8 cellular contexts compared by ENCODE assay signal in the genomic region with DNA sequence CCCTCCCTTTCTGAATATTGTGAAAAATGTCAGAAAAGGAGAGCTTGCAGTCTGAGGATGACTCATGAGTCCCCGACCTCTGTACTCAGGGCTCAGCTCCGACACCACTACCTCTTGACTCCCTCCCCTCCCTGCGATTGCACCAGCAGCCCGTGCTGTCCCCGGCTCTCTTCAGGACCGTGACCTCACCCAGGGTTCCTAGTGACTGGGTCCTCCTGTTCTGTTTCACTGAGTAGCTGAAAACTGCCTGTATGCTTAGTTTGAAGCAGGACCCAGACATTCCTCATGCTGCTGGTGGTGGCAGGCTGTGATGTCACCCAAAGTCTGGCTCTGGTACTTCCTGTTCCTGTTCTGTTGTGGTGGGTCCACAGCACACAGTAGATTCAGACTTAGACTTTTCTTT. TPM values are rescaled to one million over a fixed set of nuclear protein-coding genes. Genes with fewer than 3 reads are reported as not detected.
DNase-seq lines count a peak whose midpoint lies in the region; ATAC-seq lines count a peak whose summit lies in the region.

No MANE protein-coding gene starts in this region.

- no peak overlapping the region for H3K4me2 ChIP-seq in mesenchymal stem cell (ENCODE audit: low read length, poor library complexity, severe bottlenecking)

- H2BK15ac ChIP-seq in mesenchymal stem cell (ENCODE audit: low read depth, poor library complexity, severe bottlenecking): no peak overlapping the region

- no peak overlapping the region for H2BK5ac ChIP-seq in mesenchymal stem cell (ENCODE audit: low read depth, low read length, poor library complexity, severe bottlenecking)

- H2BK12ac ChIP-seq in mesenchymal stem cell (ENCODE audit: low read length in 2 of 2): no peak overlapping the region

- peak overlapping the region; percentile 79 for H3K27ac ChIP-seq in mesenchymal stem cell (ENCODE audit: low read length, poor library complexity, severe bottlenecking)

- no peaks in the 10 kb centered on the region for H3K9me3 ChIP-seq in mesenchymal stem cell (ENCODE audit: control insufficient read depth, low read length)

- H4K8ac ChIP-seq in mesenchymal stem cell (ENCODE audit: low read length): no peak overlapping the region

- peak overlapping the region; percentile 72 for H3K4me3 Mint-ChIP-seq in stimulated activated naive CD8-positive, alpha-beta T cell treated with anti-CD3 and anti-CD28 coated beads, Interleukin-15, Interleukin-2, amounts not matched to agents 100 ng/mL and 50 ng/mL, for 24 hours

- peaks cover 19% of the 10 kb centered on the region for H3K79me1 ChIP-seq in mesenchymal stem cell (replicated peaks; ENCODE audit: low read length, poor library complexity, severe bottlenecking)

- H3K36me3 Mint-ChIP-seq in stimulated activated naive CD8-positive, alpha-beta T cell treated with anti-CD3 and anti-CD28 coated beads, Interleukin-15, Interleukin-2, amounts not matched to agents 100 ng/mL and 50 ng/mL, for 24 hours (ENCODE audit: low read depth): peaks cover 70% of the 10 kb centered on the region

- no peak overlapping the region for H3K14ac ChIP-seq in mesenchymal stem cell (ENCODE audit: low read length in 2 of 2)

- H2BK120ac ChIP-seq in mesenchymal stem cell (ENCODE audit: low read depth, low read length): no peak overlapping the region

- DNase-seq in activated gamma-delta T cell treated with Interleukin-2 at 50 U/mL for 16 hours (peak; percentile 60), activated gamma-delta T cell (lab: John Stamatoyannopoulos, UW) (no peak), mesenchymal stem cell (peak; percentile 96), H4 (ENCODE audit: low spot score) (no peak), GM19238 (ENCODE audit: insufficient read length, low spot score) (no peak)
- peak; percentile 64 for DNase-seq in activated naive CD4-positive, alpha-beta T cell treated with Interleukin-2 at 50 U/mL for 16 hours

- H3K27me3 Mint-ChIP-seq in stimulated activated naive CD8-positive, alpha-beta T cell treated with anti-CD3 and anti-CD28 coated beads, Interleukin-15, Interleukin-2, amounts not matched to agents 100 ng/mL and 50 ng/mL, for 24 hours: no peaks in the 10 kb centered on the region

- H3K9ac ChIP-seq in mesenchymal stem cell (ENCODE audit: low read length): no peak overlapping the region

- H2AFZ ChIP-seq in mesenchymal stem cell (ENCODE audit: low read depth, low read length): no peak overlapping the region

- H3K36me3 ChIP-seq in mesenchymal stem cell (ENCODE audit: control insufficient read depth in 1 of 2, insufficient read depth in 2 of 2, low read depth in 1 of 2, low read length in 2 of 2): peaks cover 68 to 72% of the 10 kb centered on the region in 2 experiments

- no peak overlapping the region for H3K23ac ChIP-seq in mesenchymal stem cell (ENCODE audit: low read length in 2 of 2)

- no peak overlapping the region for H3K4me3 ChIP-seq in mesenchymal stem cell (ENCODE audit: insufficient read depth in 1 of 2, low read depth in 1 of 2, low read length in 2 of 2)

- H3K18ac ChIP-seq in mesenchymal stem cell (ENCODE audit: low read depth in 1 of 2, low read length in 2 of 2): peak overlapping the region in 1 of 2 experiments; percentile 19

- H3K27ac Mint-ChIP-seq in stimulated activated naive CD8-positive, alpha-beta T cell treated with anti-CD3 and anti-CD28 coated beads, Interleukin-15, Interleukin-2, amounts not matched to agents 100 ng/mL and 50 ng/mL, for 24 hours: peak overlapping the region; percentile 96

- WGBS in mesenchymal stem cell: 0% methylated on average over 6 of the region's 6 CpGs

- no peak overlapping the region for H3K4ac ChIP-seq in mesenchymal stem cell (ENCODE audit: low read depth in 1 of 2, low read length in 2 of 2)

- ATAC-seq in GM18502 (IDR thresholded peaks at IDR 0.05; ENCODE audit: poor library complexity, unreplicated experiment): no peak

- no peak overlapping the region for H2AK5ac ChIP-seq in mesenchymal stem cell (ENCODE audit: low read length, severe bottlenecking)

- no peaks in the 10 kb centered on the region for H3K9me3 Mint-ChIP-seq in stimulated activated naive CD8-positive, alpha-beta T cell treated with anti-CD3 and anti-CD28 coated beads, Interleukin-15, Interleukin-2, amounts not matched to agents 100 ng/mL and 50 ng/mL, for 24 hours

- H3K4me1 Mint-ChIP-seq in stimulated activated naive CD8-positive, alpha-beta T cell treated with anti-CD3 and anti-CD28 coated beads, Interleukin-15, Interleukin-2, amounts not matched to agents 100 ng/mL and 50 ng/mL, for 24 hours (ENCODE audit: low read depth): peaks cover 23% of the 10 kb centered on the region

- no peaks in the 10 kb centered on the region for H3K27me3 ChIP-seq in mesenchymal stem cell (ENCODE audit: control insufficient read depth in 1 of 2, insufficient read depth in 1 of 2, low read length in 2 of 2)

- no peak overlapping the region for H4K91ac ChIP-seq in mesenchymal stem cell (ENCODE audit: low read length)

- peaks cover 10% of the 10 kb centered on the region for H3K4me1 ChIP-seq in mesenchymal stem cell (ENCODE audit: control insufficient read depth, insufficient read depth, low read depth, low read length)

RNA-seq across cellular contexts. Expression of gene PHRF1, which starts 11.7 kb away (rescaled TPM):
- polyA plus RNA-seq in mesenchymal stem cell (2013, experiment 1 of 2): 13.2 TPM
- 11.9 TPM for polyA plus RNA-seq in mesenchymal stem cell (2013, experiment 2 of 2)
- 14.5 and 15.3 TPM in 2 replicates for total RNA-seq in H4 (2014; rRNA removed; shearing (Covaris generic))

RNA-seq across cellular contexts. Expression of gene RASSF7, which starts 27.2 kb away (rescaled TPM):
- polyA plus RNA-seq in mesenchymal stem cell (2013, experiment 1 of 2): 3.2 TPM
- 2.3 TPM for polyA plus RNA-seq in mesenchymal stem cell (2013, experiment 2 of 2)
- total RNA-seq in H4 (2014; rRNA removed; shearing (Covaris generic)): 16.8 and 17.3 TPM in 2 replicates

RNA-seq across cellular contexts. Expression of gene LMNTD2, which starts 27.4 kb away (rescaled TPM):
- polyA plus RNA-seq in mesenchymal stem cell (2013, experiment 1 of 2): 0.46 TPM
- polyA plus RNA-seq in mesenchymal stem cell (2013, experiment 2 of 2): 0.67 TPM
- 1.4 and 2.6 TPM in 2 replicates for total RNA-seq in H4 (2014; rRNA removed; shearing (Covaris generic))

RNA-seq across cellular contexts. Expression of gene IRF7, which starts 27.8 kb away (rescaled TPM):
- 6.8 TPM for polyA plus RNA-seq in mesenchymal stem cell (2013, experiment 1 of 2)
- 7.3 TPM for polyA plus RNA-seq in mesenchymal stem cell (2013, experiment 2 of 2)
- 11.7 and 11.9 TPM in 2 replicates for total RNA-seq in H4 (2014; rRNA removed; shearing (Covaris generic))

RNA-seq across cellular contexts. Expression of gene CDHR5, which starts 36.8 kb away (rescaled TPM):
- not detected for polyA plus RNA-seq in mesenchymal stem cell (2013, experiment 1 of 2)
- not detected for polyA plus RNA-seq in mesenchymal stem cell (2013, experiment 2 of 2)
- total RNA-seq in H4 (2014; rRNA removed; shearing (Covaris generic)): not detected in 2 replicates

Comparison
In these comparisons a context has a peak if more than half of its experiments do, and no peak if none do; other contexts are left out.
1. DNase-seq: peak in activated gamma-delta T cell treated with Interleukin-2 at 50 U/mL for 16 hours (single experiment), activated naive CD4-positive, alpha-beta T cell treated with Interleukin-2 at 50 U/mL for 16 hours (single experiment) and mesenchymal stem cell (single experiment); none in activated gamma-delta T cell (single experiment), H4 (single experiment) and GM19238 (single experiment).